Comparison of ENCODE assay signal across 13 cellular contexts in the genomic region with DNA sequence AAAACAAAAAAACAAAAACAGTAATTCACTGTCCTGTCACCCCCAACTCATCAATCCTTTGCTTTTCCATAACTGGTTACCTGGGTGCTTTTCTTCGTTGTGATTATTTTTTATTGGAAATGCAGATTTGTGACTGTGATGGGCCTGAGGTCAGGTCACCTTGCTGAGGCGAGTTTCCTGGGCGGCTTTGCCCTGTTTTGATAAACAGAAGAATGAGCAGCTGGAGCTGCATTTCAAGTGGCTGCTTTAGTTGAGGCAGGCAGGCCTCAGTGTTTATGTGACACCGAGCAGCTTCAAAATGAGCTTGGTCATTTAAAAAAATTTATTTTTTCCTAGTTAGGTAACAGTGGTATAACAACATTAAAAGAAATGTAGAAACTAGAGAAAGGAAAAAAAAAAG. TPM values are rescaled to one million over a fixed set of nuclear protein-coding genes. Genes with fewer than 3 reads are reported as not detected.
DNase-seq lines count a peak whose midpoint lies in the region; ATAC-seq and TF ChIP-seq lines count a peak whose summit lies in the region.
"Had no signal": no experiment of that assay in that cellular context is flagged by ENCODE, and none has a peak within 500 bp of the region (broad histone marks: within the 10 kb centered on the region; RNA-seq: fewer than 3 reads in every experiment).

No MANE protein-coding gene starts in this region.

- H3K9me3 ChIP-seq in stomach = no peaks in the 10 kb centered on the region
- H3K9me3 ChIP-seq: BLaER1 had no signal

- TF ChIP-seq EP300 in stomach (IDR thresholded peaks at IDR 0.05) = no peak

- no peak for TF ChIP-seq CTCF in stomach (IDR thresholded peaks at IDR 0.05)

- peaks cover 48 to 92% (median 68%) of the 10 kb centered on the region in 4 donors for H3K4me1 ChIP-seq in stomach

- TF ChIP-seq POLR2A in stomach (IDR thresholded peaks at IDR 0.05) = no peak

- no peaks in the 10 kb centered on the region for H3K27me3 Mint-ChIP-seq in activated T-cell treated with anti-CD3 and anti-CD28 coated beads, Interleukin-2, amount 50 U/mL, for 72 hours (ENCODE audit: low read depth)
- H3K27me3 Mint-ChIP-seq in central memory CD8-positive, alpha-beta T cell = no peaks in the 10 kb centered on the region
- H3K27me3 Mint-ChIP-seq: naive B cell had no signal

- no peaks in the 10 kb centered on the region for H3K9me3 Mint-ChIP-seq in activated T-cell treated with anti-CD3 and anti-CD28 coated beads, Interleukin-2, amount 50 U/mL, for 72 hours
- H3K9me3 Mint-ChIP-seq in central memory CD8-positive, alpha-beta T cell = no peaks in the 10 kb centered on the region
- H3K9me3 Mint-ChIP-seq: naive B cell had no signal

- peak in 1 of 2 donors; percentile 44 for DNase-seq in activated T-cell treated with anti-CD3 and anti-CD28 coated beads, Interleukin-2, amount 50 U/mL, for 72 hours
- no peak for DNase-seq in activated T-cell treated with anti-CD3 and anti-CD28 coated beads for 4 hours
- DNase-seq in NCI-H774 (lab: John Stamatoyannopoulos, UW) = peak; percentile 64
- no peak for DNase-seq in central memory CD8-positive, alpha-beta T cell (ENCODE audit: low spot score in 2 of 2)
- DNase-seq in stomach = no peak
- DNase-seq in HEK293T (ENCODE audit: extremely low spot score) = no peak
- DNase-seq in SK-N-DZ (ENCODE audit: low spot score) = no peak
- DNase-seq: activated gamma-delta T cell, naive B cell, NCI-H146, PC-9 had no signal

- 46 to 65% (median 48%) methylated on average over 4 of the region's 4 CpGs for WGBS in stomach, 5 donors

- ATAC-seq in activated T-cell treated with anti-CD3 and anti-CD28 coated beads, Interleukin-2, amount 50 U/mL, for 72 hours (replicated peaks in 1 of 2) = no peak
- ATAC-seq in central memory CD8-positive, alpha-beta T cell (replicated peaks; ENCODE audit: extremely low read depth, poor library complexity, severe bottlenecking) = no peak
- ATAC-seq in GM18868 (IDR thresholded peaks at IDR 0.05; ENCODE audit: unreplicated experiment) = no peak

- H3K4me3 Mint-ChIP-seq in activated T-cell treated with anti-CD3 and anti-CD28 coated beads, Interleukin-2, amount 50 U/mL, for 72 hours = peak overlapping the region; percentile 83
- H3K4me3 Mint-ChIP-seq in central memory CD8-positive, alpha-beta T cell = peak overlapping the region; percentile 71

- POLR2A ChIA-PET in HEK293T (lab: Yijun Ruan, JAX) = no interaction called here

- no peaks in the 10 kb centered on the region for H3K36me3 ChIP-seq in stomach
- H3K36me3 ChIP-seq: BLaER1 had no signal

- H3K27ac Mint-ChIP-seq in activated T-cell treated with anti-CD3 and anti-CD28 coated beads, Interleukin-2, amount 50 U/mL, for 72 hours = peak overlapping the region; percentile 96
- H3K27ac Mint-ChIP-seq in central memory CD8-positive, alpha-beta T cell (ENCODE audit: low read depth) = peak overlapping the region; percentile 91

- H3K27ac ChIP-seq in stomach = peak overlapping the region in 4 of 5 donors; percentile 44 to 63 (median 58)
- H3K27ac ChIP-seq: BLaER1, PC-9 had no signal

- intact Hi-C loops in stomach (cut with DNase I; ENCODE audit: low total_unique reads) = no loop called here

- H3K4me1 Mint-ChIP-seq in activated T-cell treated with anti-CD3 and anti-CD28 coated beads, Interleukin-2, amount 50 U/mL, for 72 hours (ENCODE audit: low read depth) = peaks cover 94% of the 10 kb centered on the region
- peaks cover 77% of the 10 kb centered on the region for H3K4me1 Mint-ChIP-seq in central memory CD8-positive, alpha-beta T cell

- CTCF ChIA-PET in HEK293T (lab: Yijun Ruan, JAX) = no interaction called here

- H3K4me3 ChIP-seq in stomach = no peak overlapping the region
- H3K4me3 ChIP-seq: BLaER1, PC-9 had no signal

- peaks cover 0 to 4% of the 10 kb centered on the region in 2 donors for H3K36me3 Mint-ChIP-seq in activated T-cell treated with anti-CD3 and anti-CD28 coated beads, Interleukin-2, amount 50 U/mL, for 72 hours (ENCODE audit: insufficient read depth in 2 of 2)
- peaks cover 17% of the 10 kb centered on the region for H3K36me3 Mint-ChIP-seq in central memory CD8-positive, alpha-beta T cell (ENCODE audit: insufficient read depth)
- H3K36me3 Mint-ChIP-seq: naive B cell had no signal

- H3K27me3 ChIP-seq in stomach = no peaks in the 10 kb centered on the region
- H3K27me3 ChIP-seq: BLaER1 had no signal

TF ChIP-seq in HEK293T, 16 proteins besides CTCF, POLR2A, EP300 and RAD21:
- no peak for TF ChIP-seq FOXK2 (IDR thresholded peaks at IDR 0.05)
- TF ChIP-seq BHLHE40 (IDR thresholded peaks at IDR 0.05; ENCODE audit: borderline replicate concordance) = no peak
- TF ChIP-seq, protein P1, sequence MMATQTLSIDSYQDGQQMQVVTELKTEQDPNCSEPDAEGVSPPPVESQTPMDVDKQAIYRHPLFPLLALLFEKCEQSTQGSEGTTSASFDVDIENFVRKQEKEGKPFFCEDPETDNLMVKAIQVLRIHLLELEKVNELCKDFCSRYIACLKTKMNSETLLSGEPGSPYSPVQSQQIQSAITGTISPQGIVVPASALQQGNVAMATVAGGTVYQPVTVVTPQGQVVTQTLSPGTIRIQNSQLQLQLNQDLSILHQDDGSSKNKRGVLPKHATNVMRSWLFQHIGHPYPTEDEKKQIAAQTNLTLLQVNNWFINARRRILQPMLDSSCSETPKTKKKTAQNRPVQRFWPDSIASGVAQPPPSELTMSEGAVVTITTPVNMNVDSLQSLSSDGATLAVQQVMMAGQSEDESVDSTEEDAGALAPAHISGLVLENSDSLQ (IDR thresholded peaks at IDR 0.05) = no peak
- no peak for TF ChIP-seq HDGF (IDR thresholded peaks at IDR 0.05; ENCODE audit: borderline replicate concordance)
- TF ChIP-seq ELF4 (IDR thresholded peaks at IDR 0.05) = no peak
- no peak for TF ChIP-seq LEF1 (IDR thresholded peaks at IDR 0.05; ENCODE audit: borderline replicate concordance)
- TF ChIP-seq SUZ12 (IDR thresholded peaks at IDR 0.05) = no peak
- TF ChIP-seq L3MBTL2 (conservative IDR thresholded peaks at IDR 0.05) = no peak
- TF ChIP-seq ZNF384 (IDR thresholded peaks at IDR 0.05) = no peak
- no peak for TF ChIP-seq ARNT (IDR thresholded peaks at IDR 0.05)
- no peak for TF ChIP-seq FOXM1 (IDR thresholded peaks at IDR 0.05; ENCODE audit: borderline replicate concordance)
- TF ChIP-seq FOXA1 (IDR thresholded peaks at IDR 0.05) = no peak

RNA-seq across cellular contexts. Expression of a gene that starts 22.2 kb away (rescaled TPM):
- total RNA-seq in activated T-cell treated with anti-CD3 and anti-CD28 coated beads, Interleukin-2, amount 50 U/mL, for 72 hours = 10 to 100 TPM; 36.6 to 50.6 TPM
- 100 to 1,000 TPM in 1 of 5 donors, 10 to 100 TPM in 3, 1 to 10 TPM in 1; 4.7 to 351 (median 44.3) TPM for total RNA-seq in stomach
- polyA plus RNA-seq in stomach = 1 to 10 TPM; 2.6 to 6.0 (median 3.2) TPM
- 0.14 and 0.30 TPM in 2 replicates for polyA plus RNA-seq in SK-N-DZ (2014; cell fraction: cytosol; rRNA removed)
- 0.12 TPM in 1 of 2 replicates, not detected in the other for polyA plus RNA-seq in SK-N-DZ (2014; cell fraction: nucleus; rRNA removed)
